In the genomic region with DNA sequence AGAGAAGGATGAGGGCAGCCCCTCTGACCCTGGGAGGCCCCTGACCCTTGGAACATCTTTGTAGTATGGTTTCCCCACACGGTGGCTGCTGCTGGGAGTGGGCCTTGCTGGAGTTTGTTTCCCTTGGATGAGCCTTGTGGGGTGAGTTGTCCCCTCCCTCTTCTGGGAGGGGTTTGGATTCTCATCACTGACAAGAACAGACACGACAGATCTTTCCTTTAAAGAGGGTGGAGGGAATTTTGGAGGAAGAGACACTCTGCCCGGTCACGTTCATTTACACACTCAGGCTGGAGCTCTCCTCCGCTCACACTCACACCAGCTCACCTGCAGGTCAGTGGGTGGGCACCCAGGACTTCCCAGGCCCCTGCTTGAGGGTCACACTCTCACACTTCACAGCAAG, we compare ENCODE assay signal across 31 cellular contexts. TPM values are rescaled to one million over a fixed set of nuclear protein-coding genes. Genes with fewer than 3 reads are reported as not detected.
"Had no signal": no experiment of that assay in that cellular context is flagged by ENCODE, and none has a peak within 500 bp of the region (broad histone marks: within the 10 kb centered on the region; RNA-seq: fewer than 3 reads in every experiment).

No MANE protein-coding gene starts in this region.

- H3K4me3 ChIP-seq: lower lobe of right lung, prostate gland, smooth muscle cell, thyroid gland, upper lobe of right lung had no signal

- H3K36me3 ChIP-seq: brain microvascular endothelial cell, lower lobe of right lung, prostate gland, thyroid gland, upper lobe of right lung had no signal

- ATAC-seq: lower lobe of right lung; natural killer cell; sciatic nerve; stimulated activated memory B cell treated with anti-CD40 and anti-IgM and Interleukin-4, amounts not matched to agents 10 μg/mL and 1 μg/mL and 100 μg/mL, for 72 hours; stimulated activated naive CD8-positive, alpha-beta T cell treated with anti-CD3 and anti-CD28 coated beads, Interleukin-15, amount 100 ng/mL, for 72 hours; upper lobe of right lung had no signal

- H3K9me3 Mint-ChIP-seq: activated CD4-positive, alpha-beta memory T cell treated with anti-CD3 and anti-CD28 coated beads, Interleukin-2, amount 10 ng/mL, durations not matched to agents 7 days and 5 days; activated CD4-positive, alpha-beta T cell treated with anti-CD3 and anti-CD28 coated beads, Interleukin-2, amount 10 ng/mL, durations not matched to agents 7 days and 5 days; activated naive CD4-positive, alpha-beta T cell treated with anti-CD3 and anti-CD28 coated beads, Interleukin-2, amount 10 ng/mL, durations not matched to agents 7 days and 5 days; activated T-cell treated with anti-CD3 and anti-CD28 coated beads, Interleukin-2, amount 50 U/mL, for 24 hours; natural killer cell; stimulated activated memory B cell treated with anti-CD40 and anti-IgM and Interleukin-4, amounts not matched to agents 10 μg/mL and 1 μg/mL and 100 μg/mL, for 72 hours; stimulated activated naive CD8-positive, alpha-beta T cell treated with anti-CD3 and anti-CD28 coated beads, Interleukin-15, amount 100 ng/mL, for 72 hours had no signal

- H3K4me3 Mint-ChIP-seq: activated CD4-positive, alpha-beta memory T cell treated with anti-CD3 and anti-CD28 coated beads, Interleukin-2, amount 10 ng/mL, durations not matched to agents 7 days and 5 days; activated CD4-positive, alpha-beta T cell treated with anti-CD3 and anti-CD28 coated beads, Interleukin-2, amount 10 ng/mL, durations not matched to agents 7 days and 5 days; activated naive CD4-positive, alpha-beta T cell treated with anti-CD3 and anti-CD28 coated beads, Interleukin-2, amount 10 ng/mL, durations not matched to agents 7 days and 5 days; activated T-cell treated with anti-CD3 and anti-CD28 coated beads, Interleukin-2, amount 50 U/mL, for 24 hours; natural killer cell; stimulated activated memory B cell treated with anti-CD40 and anti-IgM and Interleukin-4, amounts not matched to agents 10 μg/mL and 1 μg/mL and 100 μg/mL, for 72 hours; stimulated activated naive CD8-positive, alpha-beta T cell treated with anti-CD3 and anti-CD28 coated beads, Interleukin-15, amount 100 ng/mL, for 72 hours had no signal

- H3K27ac ChIP-seq: brain microvascular endothelial cell, lower lobe of right lung, prostate gland, thyroid gland, upper lobe of right lung had no signal

- H3K4me1 Mint-ChIP-seq: activated CD4-positive, alpha-beta memory T cell treated with anti-CD3 and anti-CD28 coated beads, Interleukin-2, amount 10 ng/mL, durations not matched to agents 7 days and 5 days; activated CD4-positive, alpha-beta T cell treated with anti-CD3 and anti-CD28 coated beads, Interleukin-2, amount 10 ng/mL, durations not matched to agents 7 days and 5 days; activated naive CD4-positive, alpha-beta T cell treated with anti-CD3 and anti-CD28 coated beads, Interleukin-2, amount 10 ng/mL, durations not matched to agents 7 days and 5 days; natural killer cell; stimulated activated naive CD8-positive, alpha-beta T cell treated with anti-CD3 and anti-CD28 coated beads, Interleukin-15, amount 100 ng/mL, for 72 hours had no signal

- H3K27me3 ChIP-seq: brain microvascular endothelial cell, thyroid gland had no signal

- H3K4me1 ChIP-seq: lower lobe of right lung, prostate gland, thyroid gland, upper lobe of right lung had no signal

- DNase-seq: activated CD4-positive, alpha-beta memory T cell treated with anti-CD3 and anti-CD28 coated beads, Interleukin-2, amount 10 ng/mL, durations not matched to agents 7 days and 5 days; activated CD4-positive, alpha-beta T cell treated with anti-CD3 and anti-CD28 coated beads, Interleukin-2, amount 10 ng/mL, durations not matched to agents 7 days and 5 days; activated CD4-positive, CD25-positive, alpha-beta regulatory T cell treated with anti-CD3 and anti-CD28 coated beads, Interleukin-2, amount 50 U/mL, for 72 hours; activated CD8-positive, alpha-beta memory T cell treated with anti-CD3 and anti-CD28 coated beads, Interleukin-2, amount 50 U/mL, for 48 hours; activated gamma-delta T cell; activated naive CD4-positive, alpha-beta T cell treated with anti-CD3 and anti-CD28 coated beads, Interleukin-2, amount 10 ng/mL, durations not matched to agents 7 days and 5 days; activated T-cell treated with anti-CD3 and anti-CD28 coated beads, Interleukin-2, amount 50 U/mL, for 24 hours; amniotic stem cell; caudate nucleus; head of caudate nucleus; hippocampal formation; lower lobe of right lung; mesendoderm; natural killer cell; retina; stimulated activated CD4-positive, alpha-beta T cell treated with anti-CD3 and anti-CD28 coated beads, Interleukin-1b, Interleukin-23, amount 100 ng/mL, for 48 hours; stimulated activated CD4-positive, alpha-beta T cell treated with anti-CD3 and anti-CD28 coated beads, Interleukin-4, amount 100 ng/mL, for 4 hours; stimulated activated CD8-positive, alpha-beta memory T cell treated with anti-CD3 and anti-CD28 coated beads, Interleukin-4, amount 100 ng/mL, for 48 hours; stimulated activated naive CD8-positive, alpha-beta T cell treated with anti-CD3 and anti-CD28 coated beads, Interleukin-15, amount 100 ng/mL, for 72 hours; substantia nigra; T-helper 9 cell; thyroid gland; upper lobe of right lung had no signal

- H3K27ac Mint-ChIP-seq: activated CD4-positive, alpha-beta memory T cell treated with anti-CD3 and anti-CD28 coated beads, Interleukin-2, amount 10 ng/mL, durations not matched to agents 7 days and 5 days; activated CD4-positive, alpha-beta T cell treated with anti-CD3 and anti-CD28 coated beads, Interleukin-2, amount 10 ng/mL, durations not matched to agents 7 days and 5 days; activated naive CD4-positive, alpha-beta T cell treated with anti-CD3 and anti-CD28 coated beads, Interleukin-2, amount 10 ng/mL, durations not matched to agents 7 days and 5 days; activated T-cell treated with anti-CD3 and anti-CD28 coated beads, Interleukin-2, amount 50 U/mL, for 24 hours; natural killer cell; stimulated activated memory B cell treated with anti-CD40 and anti-IgM and Interleukin-4, amounts not matched to agents 10 μg/mL and 1 μg/mL and 100 μg/mL, for 72 hours; stimulated activated naive CD8-positive, alpha-beta T cell treated with anti-CD3 and anti-CD28 coated beads, Interleukin-15, amount 100 ng/mL, for 72 hours had no signal

- H3K36me3 Mint-ChIP-seq: activated naive CD4-positive, alpha-beta T cell treated with anti-CD3 and anti-CD28 coated beads, Interleukin-2, amount 10 ng/mL, durations not matched to agents 7 days and 5 days; natural killer cell; stimulated activated memory B cell treated with anti-CD40 and anti-IgM and Interleukin-4, amounts not matched to agents 10 μg/mL and 1 μg/mL and 100 μg/mL, for 72 hours had no signal

- H3K9me3 ChIP-seq: lower lobe of right lung, prostate gland, thyroid gland, upper lobe of right lung had no signal

RNA-seq across cellular contexts. Expression of a gene that starts 31.7 kb away (rescaled TPM):
- total RNA-seq: activated CD4-positive, alpha-beta memory T cell treated with anti-CD3 and anti-CD28 coated beads, Interleukin-2, amount 10 ng/mL, durations not matched to agents 7 days and 5 days; activated CD4-positive, alpha-beta T cell treated with anti-CD3 and anti-CD28 coated beads, Interleukin-2, amount 10 ng/mL, durations not matched to agents 7 days and 5 days; endothelial cell of umbilical vein; fibroblast of lung; mononuclear cell; natural killer cell; sciatic nerve had no signal

RNA-seq across cellular contexts. Expression of a gene that starts 53.4 kb away (rescaled TPM):
- total RNA-seq: mononuclear cell, natural killer cell had no signal
